Comparison of ENCODE assay signal across 1 cellular context in genomic region chr2:201257941-201258665, GRCh38.
TF ChIP-seq lines count a peak whose summit lies in the region.

No MANE protein-coding gene starts in this region.

TF ChIP-seq in HEK293, 187 proteins besides CTCF, POLR2A, EP300 and RAD21 (continued from another document):
- TF ChIP-seq PRDM10 (tag by site-specific recombination; IDR thresholded peaks at IDR 0.05) (peak; percentile 95), ZNF335 (tag by site-specific recombination; conservative IDR thresholded peaks at IDR 0.05) (peak; percentile 76), ZNF571 (tag by site-specific recombination; IDR thresholded peaks at IDR 0.05) (no peak), ZSCAN16 (tag by site-specific recombination; IDR thresholded peaks at IDR 0.05) (no peak), IKZF3 (tag by site-specific recombination; IDR thresholded peaks at IDR 0.05) (peak; percentile 67; the same call in 1 of the 2 replicates), GLIS1 (tag by site-specific recombination; IDR thresholded peaks at IDR 0.05) (peak; percentile 41), KLF7 (tag by site-specific recombination; IDR thresholded peaks at IDR 0.05; ENCODE audit: borderline replicate concordance) (no peak; the same call in 1 of the 2 replicates), ZNF10 (tag by site-specific recombination; IDR thresholded peaks at IDR 0.05) (peak; percentile 33; the same call in 1 of the 2 replicates), ZNF266 (tag by site-specific recombination; IDR thresholded peaks at IDR 0.05; ENCODE audit: low read depth) (no peak), ZNF366 (tag by site-specific recombination; conservative IDR thresholded peaks at IDR 0.05) (peak; percentile 71), SETDB1 (IDR thresholded peaks at IDR 0.05; ENCODE audit: insufficient read length, low read length) (peak; percentile 48), ZXDB (tag by site-specific recombination; IDR thresholded peaks at IDR 0.05) (0 out of 2 replicates have a peak, but pooled peaks have one; percentile 54), ZNF792 (tag by site-specific recombination; IDR thresholded peaks at IDR 0.05) (no peak), ZSCAN30 (tag by site-specific recombination; IDR thresholded peaks at IDR 0.05) (no peak), ZBTB17 (tag by site-specific recombination; IDR thresholded peaks at IDR 0.05) (peak; percentile 72), PATZ1 (tag by site-specific recombination; IDR thresholded peaks at IDR 0.05) (peak; percentile 24; the same call in 1 of the 2 replicates), ZBTB8A (tag by site-specific recombination; IDR thresholded peaks at IDR 0.05) (no peak; the same call in 1 of the 2 replicates), ZNF2 (tag by site-specific recombination; IDR thresholded peaks at IDR 0.05) (0 out of 2 replicates have a peak, but pooled peaks have one; percentile 3), GLIS2 (tag by site-specific recombination; IDR thresholded peaks at IDR 0.05) (peak; percentile 33; the same call in 1 of the 2 replicates), ZNF341 (tag by site-specific recombination; IDR thresholded peaks at IDR 0.05; ENCODE audit: low read depth) (peak; percentile 93), SP3 (tag by site-specific recombination; IDR thresholded peaks at IDR 0.05) (no peak), SP7 (tag by site-specific recombination; IDR thresholded peaks at IDR 0.05) (peak; percentile 46; the same call in 1 of the 2 replicates), MZF1 (tag by site-specific recombination; IDR thresholded peaks at IDR 0.05; ENCODE audit: borderline replicate concordance) (0 out of 2 replicates have a peak, but pooled peaks have one; percentile 57), ZNF449 (tag by site-specific recombination; IDR thresholded peaks at IDR 0.05) (0 out of 2 replicates have a peak, but pooled peaks have one; percentile 2), ZNF600 (tag by site-specific recombination; IDR thresholded peaks at IDR 0.05) (0 out of 2 replicates have a peak, but pooled peaks have one; percentile 34), ZBTB48 (tag by site-specific recombination; IDR thresholded peaks at IDR 0.05) (peak; percentile 77; the same call in 1 of the 2 replicates), ZBTB26 (tag by site-specific recombination; optimal IDR thresholded peaks at IDR 0.05) (no peak), ZNF19 (tag by site-specific recombination; IDR thresholded peaks at IDR 0.05; ENCODE audit: low read depth) (no peak), EGR2 (tag by site-specific recombination; IDR thresholded peaks at IDR 0.05; ENCODE audit: low read depth) (no peak), ZNF791 (tag by site-specific recombination; IDR thresholded peaks at IDR 0.05) (no peak), ZNF692 (tag by site-specific recombination; IDR thresholded peaks at IDR 0.05) (peak; percentile 47), ZNF175 (tag by site-specific recombination; IDR thresholded peaks at IDR 0.05) (no peak), ZIC2 (tag by site-specific recombination; IDR thresholded peaks at IDR 0.05) (peak; percentile 60; the same call in 1 of the 2 replicates), ZNF596 (tag by site-specific recombination; IDR thresholded peaks at IDR 0.05) (no peak), ZNF585B (tag by site-specific recombination; IDR thresholded peaks at IDR 0.05) (no peak), ZNF324 (tag by site-specific recombination; IDR thresholded peaks at IDR 0.05) (0 out of 2 replicates have a peak, but pooled peaks have one; percentile 13), TRIM28 (IDR thresholded peaks at IDR 0.05; ENCODE audit: borderline replicate concordance, low read length) (0 out of 2 replicates have a peak, but pooled peaks have one; percentile 56), KLF1 (tag by site-specific recombination; IDR thresholded peaks at IDR 0.05) (0 out of 2 replicates have a peak, but pooled peaks have one; percentile 16), WT1 (tag by site-specific recombination; IDR thresholded peaks at IDR 0.05) (no peak), ZBTB1 (tag by site-specific recombination; IDR thresholded peaks at IDR 0.05) (no peak), SCRT1 (tag by site-specific recombination; IDR thresholded peaks at IDR 0.05; ENCODE audit: borderline replicate concordance) (0 out of 2 replicates have a peak, but pooled peaks have one; percentile 58), SCRT2 (tag by site-specific recombination; IDR thresholded peaks at IDR 0.05) (peak; percentile 93), ZBTB20 (tag by site-specific recombination; IDR thresholded peaks at IDR 0.05) (peak; percentile 57; the same call in 1 of the 2 replicates), ZNF138 (tag by site-specific recombination; IDR thresholded peaks at IDR 0.05; ENCODE audit: borderline replicate concordance) (no peak)
- TF ChIP-seq, protein P1, sequence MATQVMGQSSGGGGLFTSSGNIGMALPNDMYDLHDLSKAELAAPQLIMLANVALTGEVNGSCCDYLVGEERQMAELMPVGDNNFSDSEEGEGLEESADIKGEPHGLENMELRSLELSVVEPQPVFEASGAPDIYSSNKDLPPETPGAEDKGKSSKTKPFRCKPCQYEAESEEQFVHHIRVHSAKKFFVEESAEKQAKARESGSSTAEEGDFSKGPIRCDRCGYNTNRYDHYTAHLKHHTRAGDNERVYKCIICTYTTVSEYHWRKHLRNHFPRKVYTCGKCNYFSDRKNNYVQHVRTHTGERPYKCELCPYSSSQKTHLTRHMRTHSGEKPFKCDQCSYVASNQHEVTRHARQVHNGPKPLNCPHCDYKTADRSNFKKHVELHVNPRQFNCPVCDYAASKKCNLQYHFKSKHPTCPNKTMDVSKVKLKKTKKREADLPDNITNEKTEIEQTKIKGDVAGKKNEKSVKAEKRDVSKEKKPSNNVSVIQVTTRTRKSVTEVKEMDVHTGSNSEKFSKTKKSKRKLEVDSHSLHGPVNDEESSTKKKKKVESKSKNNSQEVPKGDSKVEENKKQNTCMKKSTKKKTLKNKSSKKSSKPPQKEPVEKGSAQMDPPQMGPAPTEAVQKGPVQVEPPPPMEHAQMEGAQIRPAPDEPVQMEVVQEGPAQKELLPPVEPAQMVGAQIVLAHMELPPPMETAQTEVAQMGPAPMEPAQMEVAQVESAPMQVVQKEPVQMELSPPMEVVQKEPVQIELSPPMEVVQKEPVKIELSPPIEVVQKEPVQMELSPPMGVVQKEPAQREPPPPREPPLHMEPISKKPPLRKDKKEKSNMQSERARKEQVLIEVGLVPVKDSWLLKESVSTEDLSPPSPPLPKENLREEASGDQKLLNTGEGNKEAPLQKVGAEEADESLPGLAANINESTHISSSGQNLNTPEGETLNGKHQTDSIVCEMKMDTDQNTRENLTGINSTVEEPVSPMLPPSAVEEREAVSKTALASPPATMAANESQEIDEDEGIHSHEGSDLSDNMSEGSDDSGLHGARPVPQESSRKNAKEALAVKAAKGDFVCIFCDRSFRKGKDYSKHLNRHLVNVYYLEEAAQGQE (tag by site-specific recombination; IDR thresholded peaks at IDR 0.05), result 0 out of 2 replicates have a peak, but pooled peaks have one; percentile 18
- TF ChIP-seq, protein P2, sequence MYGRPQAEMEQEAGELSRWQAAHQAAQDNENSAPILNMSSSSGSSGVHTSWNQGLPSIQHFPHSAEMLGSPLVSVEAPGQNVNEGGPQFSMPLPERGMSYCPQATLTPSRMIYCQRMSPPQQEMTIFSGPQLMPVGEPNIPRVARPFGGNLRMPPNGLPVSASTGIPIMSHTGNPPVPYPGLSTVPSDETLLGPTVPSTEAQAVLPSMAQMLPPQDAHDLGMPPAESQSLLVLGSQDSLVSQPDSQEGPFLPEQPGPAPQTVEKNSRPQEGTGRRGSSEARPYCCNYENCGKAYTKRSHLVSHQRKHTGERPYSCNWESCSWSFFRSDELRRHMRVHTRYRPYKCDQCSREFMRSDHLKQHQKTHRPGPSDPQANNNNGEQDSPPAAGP (tag by site-specific recombination; IDR thresholded peaks at IDR 0.05), result peak; percentile 30; the same call in 1 of the 2 replicates
